In the genomic region with DNA sequence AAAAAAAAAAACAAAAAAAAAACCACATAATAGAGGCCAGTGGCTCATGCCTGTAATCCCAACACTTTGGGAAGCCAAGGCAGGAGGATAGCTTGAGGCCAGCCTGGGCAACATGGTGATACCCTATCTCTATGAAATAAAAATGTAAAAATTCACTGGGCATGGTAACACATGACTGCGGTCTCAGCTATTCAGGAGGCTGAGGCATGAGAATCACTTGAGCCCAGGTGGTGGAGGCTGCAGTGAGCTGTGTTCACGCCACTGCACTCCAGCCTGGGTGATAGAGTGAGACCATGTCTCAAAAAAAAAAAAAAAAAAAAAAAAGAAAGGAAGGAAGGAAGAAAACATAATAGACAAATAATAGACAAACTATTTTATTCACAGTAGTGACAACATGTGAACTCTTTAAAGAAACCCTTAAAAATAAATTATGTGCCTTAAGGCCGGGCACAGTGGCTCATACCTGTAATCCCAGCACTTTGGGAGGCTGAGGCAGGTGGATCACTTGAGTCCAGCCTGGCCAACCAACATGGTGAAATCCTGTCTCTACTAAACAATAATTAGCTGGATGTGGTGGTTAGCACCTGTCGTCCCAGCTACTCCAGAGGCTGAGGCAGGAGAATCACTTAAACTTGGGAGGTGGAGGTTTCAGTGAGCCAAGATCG, we compare ENCODE assay signal across 2 cellular contexts. TPM values are rescaled to one million over a fixed set of nuclear protein-coding genes. Genes with fewer than 3 reads are reported as not detected.
"Had no signal": no experiment of that assay in that cellular context is flagged by ENCODE, and none has a peak within 500 bp of the region (broad histone marks: within the 10 kb centered on the region; RNA-seq: fewer than 3 reads in every experiment).

No MANE protein-coding gene starts in this region.

RNA-seq across cellular contexts. Expression of gene ACTG2, which starts 11.3 kb away (rescaled TPM):
- total RNA-seq: dermis microvascular lymphatic vessel endothelial cell, lung microvascular endothelial cell had no signal
